20 cellular contexts compared by ENCODE assay signal in genomic region chr5:151006704-151007334, GRCh38. TPM values are rescaled to one million over a fixed set of nuclear protein-coding genes. Genes with fewer than 3 reads are reported as not detected.
A peak's percentile ranks its signal among the peaks of the same experiment; 100 is the strongest.
DNase-seq lines count a peak whose midpoint lies in the region; ATAC-seq and TF ChIP-seq lines count a peak whose summit lies in the region.
"Had no signal": no experiment of that assay in that cellular context is flagged by ENCODE, and none has a peak within 500 bp of the region (broad histone marks: within the 10 kb centered on the region; RNA-seq: fewer than 3 reads in every experiment).

No MANE protein-coding gene starts in this region.

- peak overlapping the region; percentile 58; the same call in 1 of the 2 replicates for H2BK120ac ChIP-seq in IMR-90 (ENCODE audit: low read depth, low read length)

- WGBS in IMR-90 (ENCODE audit: extremely low coverage in 2 of 2, insufficient read length in 1 of 2), 2 experiments: no CpG with 5 or more reads among the region's 5 CpGs
- WGBS in gastroesophageal sphincter (ENCODE audit: low coverage in 1 of 2), 2 donors: 51 to 77% methylated on average over 3 of the region's 5 CpGs
- WGBS in lung, 2 donors: 56 to 71% methylated on average over 5 of the region's 5 CpGs

- peak overlapping the region; percentile 11 for H2AK9ac ChIP-seq in IMR-90 (replicated peaks; ENCODE audit: low read depth, low read length, poor library complexity)

- H3K18ac ChIP-seq in IMR-90 (ENCODE audit: low read depth, low read length): peak overlapping the region; percentile 77

- no peak overlapping the region for H2BK5ac ChIP-seq in IMR-90 (ENCODE audit: low read depth, low read length, poor library complexity, severe bottlenecking)

- peak overlapping the region; percentile 48; the same call in 2 of the 3 replicates for H2BK15ac ChIP-seq in IMR-90 (ENCODE audit: low read depth, low read length)

- DNase-seq in IMR-90: no peak
- DNase-seq in lung (ENCODE audit: low spot score): no peak
- no peak for DNase-seq in NCI-H226
- no peak for DNase-seq in NCI-H526 (lab: John Stamatoyannopoulos, UW)
- DNase-seq in NCI-H524 treated with DMSO at 0.1 percent for 48 hours (lab: John Stamatoyannopoulos, UW): no peak
- DNase-seq in CD1c-positive myeloid dendritic cell (ENCODE audit: extremely low spot score): no peak
- DNase-seq: activated CD4-positive, CD25-positive, alpha-beta regulatory T cell; activated CD8-positive, alpha-beta memory T cell treated with anti-CD3 and anti-CD28 coated beads, Interleukin-2, amount 10 ng/mL, durations not matched to agents 7 days and 5 days; effector memory CD4-positive, alpha-beta T cell; foreskin keratinocyte; immature natural killer cell; NCI-H2081 treated with DMSO at 0.1 percent for 48 hours; stimulated activated naive CD4-positive, alpha-beta T cell had no signal

- H3K56ac ChIP-seq in IMR-90 (ENCODE audit: extremely low read depth, insufficient read depth, low read length): no peak overlapping the region

- no peak overlapping the region for H3K4me3 ChIP-seq in IMR-90 (ENCODE audit: insufficient read depth, low read depth, low read length)
- peak overlapping the region in 1 of 2 donors; percentile 8 for H3K4me3 ChIP-seq in gastroesophageal sphincter
- no peak overlapping the region for H3K4me3 ChIP-seq in lung
- no peak overlapping the region for H3K4me3 ChIP-seq in skin epidermis

- H3K36me3 ChIP-seq in IMR-90 (ENCODE audit: control insufficient read depth, insufficient read depth, low read length) (no peaks in the 10 kb centered on the region), gastroesophageal sphincter (no peaks in the 10 kb centered on the region), lung (ENCODE audit: control insufficient read depth in 2 of 2, insufficient read depth in 2 of 2, low read length in 2 of 2) (no peaks in the 10 kb centered on the region)

- H3K9me1 ChIP-seq in IMR-90 (ENCODE audit: insufficient read depth, low read length): peaks cover 7% of the 10 kb centered on the region; the same call in 1 of the 2 replicates

- peaks cover 12% of the 10 kb centered on the region; the same call in 1 of the 2 replicates for H3K4me1 ChIP-seq in IMR-90 (ENCODE audit: control insufficient read depth, insufficient read depth, low read length)
- H3K4me1 ChIP-seq in gastroesophageal sphincter: peaks cover 19 to 61% (median 33%) of the 10 kb centered on the region in 3 donors
- H3K4me1 ChIP-seq in lung (ENCODE audit: control insufficient read depth in 2 of 2, insufficient read depth in 2 of 2, low read length in 2 of 2): peaks cover 9 to 11% of the 10 kb centered on the region in 2 donors
- H3K4me1 ChIP-seq: foreskin keratinocyte had no signal

- POLR2A ChIA-PET in IMR-90 (lab: Charles Lee; ENCODE audit: unreplicated experiment): interaction anchor here (1.4 kb wide), 1 partner anchor 151 kb away, joined by 5 read pairs; the partner anchor contains the start of gene ANXA6

- in situ Hi-C loops in IMR-90 (cut with MboI; ENCODE audit: low sequenced_read_pairs): no loop called here

- peak overlapping the region; percentile 62; the same call in 1 of the 2 replicates for H4K5ac ChIP-seq in IMR-90 (ENCODE audit: low read depth, low read length)

- H3K9me3 ChIP-seq in IMR-90 (ENCODE audit: control insufficient read depth, insufficient read depth, low read length) (no peaks in the 10 kb centered on the region), gastroesophageal sphincter (no peaks in the 10 kb centered on the region), lung (ENCODE audit: control insufficient read depth in 2 of 2, insufficient read depth in 1 of 2, low read length in 1 of 2) (no peaks in the 10 kb centered on the region)

- H3K23ac ChIP-seq in IMR-90 (ENCODE audit: low read depth, low read length): peak overlapping the region; percentile 29; the same call in 1 of the 2 replicates

- 0 out of 2 replicates have a peak overlapping the region, but pooled peaks have one; percentile 24 for H3K14ac ChIP-seq in IMR-90 (replicated peaks; ENCODE audit: low read depth, low read length)

- H3K4me2 ChIP-seq in IMR-90 (ENCODE audit: low read depth, low read length): peak overlapping the region; percentile 33; the same call in 1 of the 2 replicates

- no peak for TF ChIP-seq CTCF in IMR-90 (conservative IDR thresholded peaks at IDR 0.05; ENCODE audit: low read depth, low read length)
- TF ChIP-seq CTCF in gastroesophageal sphincter (IDR thresholded peaks at IDR 0.05): peak in 1 of 4 experiments; percentile 2
- no peak for TF ChIP-seq CTCF in lung (IDR thresholded peaks at IDR 0.05; ENCODE audit: control extremely low read depth, extremely low read depth)

- no peak for TF ChIP-seq RAD21 in IMR-90 (IDR thresholded peaks at IDR 0.05; ENCODE audit: low read length)

- intact Hi-C loops in IMR-90 (cut with micrococcal nuclease): no loop called here

- peak overlapping the region; percentile 47; the same call in 1 of the 2 replicates for H2AK5ac ChIP-seq in IMR-90 (ENCODE audit: low read depth, low read length)

- H4K8ac ChIP-seq in IMR-90 (ENCODE audit: low read depth in 2 of 2, low read length in 2 of 2): peak overlapping the region in 1 of 2 experiments; percentile 73; a peak in 1 of 4 replicates

- H3K27ac ChIP-seq in IMR-90 (ENCODE audit: insufficient read depth, low read length): peak overlapping the region; percentile 76; the same call in 1 of the 2 replicates
- peak overlapping the region; percentile 83 to 100 (median 94) for H3K27ac ChIP-seq in gastroesophageal sphincter
- peak overlapping the region; percentile 88 to 91 for H3K27ac ChIP-seq in lung (ENCODE audit: low read depth in 1 of 2, low read length in 1 of 2)
- H3K27ac ChIP-seq in skin epidermis: peak overlapping the region in 11 of 21 experiments; percentile 21 to 85 (median 66)
- H3K27ac ChIP-seq: C4-2B, foreskin keratinocyte, RWPE1 had no signal

- TF ChIP-seq EP300 in gastroesophageal sphincter (IDR thresholded peaks at IDR 0.05): no peak

- CTCF ChIA-PET in IMR-90 (lab: Yijun Ruan, JAX): interaction anchor here (0.8 to 1.0 kb wide), 2 partner anchors 14 to 158 kb away, joined by 3 read pairs; partner anchors contain the start of gene GPX3

- H4K20me1 ChIP-seq in IMR-90 (ENCODE audit: insufficient read depth, low read length): no peaks in the 10 kb centered on the region

- dilution Hi-C loops in IMR-90 (cut with HindIII; ENCODE audit: low sequenced_read_pairs, unreplicated experiment): no loop called here

- no TSS peak for BruUV-seq in IMR-90 (replicated peaks; lab: Mats Ljungman, UMichigan)

- peak overlapping the region; percentile 47; the same call in 1 of the 2 replicates for H3K4ac ChIP-seq in IMR-90 (ENCODE audit: low read depth, low read length)

- H4K91ac ChIP-seq in IMR-90 (ENCODE audit: insufficient read depth, low read depth, low read length): peak overlapping the region; percentile 31; the same call in 1 of the 2 replicates

- H3K27me3 ChIP-seq in IMR-90 (ENCODE audit: control insufficient read depth, insufficient read depth, low read length): peaks cover 4% of the 10 kb centered on the region; the same call in 1 of the 2 replicates
- H3K27me3 ChIP-seq in gastroesophageal sphincter: no peaks in the 10 kb centered on the region
- no peaks in the 10 kb centered on the region for H3K27me3 ChIP-seq in lung (ENCODE audit: control insufficient read depth, insufficient read depth)

- no peak overlapping the region; the same call in 1 of the 2 replicates for H2BK20ac ChIP-seq in IMR-90 (ENCODE audit: low read depth, low read length)

- TF ChIP-seq POLR2A in IMR-90 (IDR thresholded peaks at IDR 0.05; ENCODE audit: low read depth, low read length) (no peak), gastroesophageal sphincter (IDR thresholded peaks at IDR 0.05) (no peak)

- ATAC-seq in IMR-90 (ENCODE audit: low read depth) (no peak), gastroesophageal sphincter (peak; percentile 14), lung (ENCODE audit: insufficient read depth, low FRiP score) (peak; percentile 15)
- ATAC-seq: activated CD8-positive, alpha-beta memory T cell treated with anti-CD3 and anti-CD28 coated beads, Interleukin-2, amount 10 ng/mL, durations not matched to agents 7 days and 5 days; foreskin keratinocyte; natural killer cell treated with Interleukin-12 subunit alpha and Interleukin-12 subunit beta and Interleukin-15 and Interleukin-18, amount 100 ng/mL, for 72 hours had no signal

- H3K79me1 ChIP-seq in IMR-90 (ENCODE audit: low read depth in 1 of 2, low read length in 2 of 2): no peaks in the 10 kb centered on the region

- H2AFZ ChIP-seq in IMR-90 (replicated peaks; ENCODE audit: low read length, poor library complexity): peak overlapping the region; percentile 28

- no peak overlapping the region for H3K9ac ChIP-seq in IMR-90 (ENCODE audit: low read depth, low read length)

TF ChIP-seq in IMR-90, 13 proteins besides CTCF, POLR2A, EP300 and RAD21 (continues in another document):
- no peak for TF ChIP-seq CHD1 (IDR thresholded peaks at IDR 0.05; ENCODE audit: low read depth, low read length)
- no peak for TF ChIP-seq RCOR1 (IDR thresholded peaks at IDR 0.05; ENCODE audit: insufficient replicate concordance, low read length)
- no peak for TF ChIP-seq NFE2L2 (IDR thresholded peaks at IDR 0.05; ENCODE audit: low read depth, low read length)
- TF ChIP-seq MXI1 (IDR thresholded peaks at IDR 0.05; ENCODE audit: borderline replicate concordance, low read depth, low read length): no peak
- no peak for TF ChIP-seq USF2 (IDR thresholded peaks at IDR 0.05; ENCODE audit: low read depth, low read length)
- TF ChIP-seq MAZ (IDR thresholded peaks at IDR 0.05; ENCODE audit: borderline replicate concordance, low read depth, low read length): no peak
- no peak for TF ChIP-seq RFX5 (IDR thresholded peaks at IDR 0.05; ENCODE audit: low read depth, low read length)
- TF ChIP-seq SMC3 (IDR thresholded peaks at IDR 0.05; ENCODE audit: low read depth, low read length): no peak
- TF ChIP-seq MAFK (IDR thresholded peaks at IDR 0.05; ENCODE audit: low read depth, low read length): no peak
- no peak for TF ChIP-seq BHLHE40 (IDR thresholded peaks at IDR 0.05; ENCODE audit: low read depth, low read length)
- no peak for TF ChIP-seq CEBPB (IDR thresholded peaks at IDR 0.05; ENCODE audit: low read depth, low read length)

RNA-seq across cellular contexts. Expression of gene GPX3, which starts 13.6 kb away (rescaled TPM):
- total RNA-seq in IMR-90 (2012; rRNA removed) (0.28 and 0.36 TPM in 2 replicates), gastroesophageal sphincter (1,000 to 10,000 TPM in 3 of 4 donors, 100 to 1,000 TPM in 1; 690 to 3,141 (median 1,517) TPM), lung (100 to 1,000 TPM in 1 of 2 donors, 10 to 100 TPM in 1; 99.0 to 586 TPM)
- polyA plus RNA-seq in IMR-90 (2012; rRNA removed) (1.0 and 1.3 TPM in 2 replicates), lung (1,000 to 10,000 TPM; 1,067 to 1,457 TPM)
- polyA plus RNA-seq in IMR-90 (2012; cell fraction: cytosol; rRNA removed): 0.89 and 1.2 TPM in 2 replicates
- 0.37 and 0.38 TPM in 2 replicates for polyA plus RNA-seq in IMR-90 (2012; cell fraction: nucleus; rRNA removed; ENCODE audit: low replicate concordance)
- total RNA-seq: A172; activated CD8-positive, alpha-beta memory T cell treated with anti-CD3 and anti-CD28 coated beads, Interleukin-2, amount 10 ng/mL, durations not matched to agents 7 days and 5 days; natural killer cell treated with Interleukin-12 subunit alpha and Interleukin-12 subunit beta and Interleukin-15 and Interleukin-18, amount 100 ng/mL, for 72 hours; T-helper 1 cell treated with Interleukin-12 subunit alpha and Interleukin-12 subunit beta and Interleukin-4 antibody, amounts not matched to agents 30 ng/mL and 1 ng/mL, for 36 hours had no signal

Comparison
In these comparisons a context has a peak if more than half of its experiments do, and no peak if none do; other contexts are left out.
1. RNA of gene GPX3, which starts 13.6 kb away (total RNA-seq): 690 to 3,141 TPM in gastroesophageal sphincter and 99.0 to 586 TPM in lung; 0.28 to 0.36 TPM in IMR-90; every median in the first group is over 10 times any median in the second.
2. Peak in every context shown above with its lines, with median percentiles within 50 percentile points of each other: H3K27ac ChIP-seq.